Comparison of ENCODE assay signal across 10 cellular contexts in genomic region chr19:22882797-22883196, GRCh38. TPM values are rescaled to one million over a fixed set of nuclear protein-coding genes. Genes with fewer than 3 reads are reported as not detected.
DNase-seq lines count a peak whose midpoint lies in the region; ATAC-seq, FAIRE-seq and TF ChIP-seq lines count a peak whose summit lies in the region.
"Had no signal": no experiment of that assay in that cellular context is flagged by ENCODE, and none has a peak within 500 bp of the region (broad histone marks: within the 10 kb centered on the region; RNA-seq: fewer than 3 reads in every experiment).

No MANE protein-coding gene starts in this region.

- ATAC-seq in CD4-positive, CD25-positive, alpha-beta regulatory T cell (ENCODE audit: low read depth in 2 of 2), result no peak
- ATAC-seq in IMR-90 (ENCODE audit: low read depth), result no peak
- no peak for ATAC-seq in GM18519 (IDR thresholded peaks at IDR 0.05; ENCODE audit: low FRiP score, unreplicated experiment)
- ATAC-seq: naive thymus-derived CD4-positive, alpha-beta T cell had no signal

- H2BK15ac ChIP-seq in IMR-90 (ENCODE audit: low read depth, low read length), result no peak overlapping the region

- H2BK120ac ChIP-seq in IMR-90 (ENCODE audit: low read depth, low read length), result no peak overlapping the region

- POLR2A ChIA-PET in IMR-90 (lab: Charles Lee; ENCODE audit: unreplicated experiment), result no interaction called here

- BruUV-seq in IMR-90 (replicated peaks; lab: Mats Ljungman, UMichigan), result no TSS peak

- no peak overlapping the region for H2AK5ac ChIP-seq in IMR-90 (ENCODE audit: low read depth, low read length)

- dilution Hi-C loops in IMR-90 (cut with HindIII; ENCODE audit: low sequenced_read_pairs, unreplicated experiment), result no loop called here

- H3K9me3 ChIP-seq in CD4-positive, CD25-positive, alpha-beta regulatory T cell (ENCODE audit: control insufficient read depth in 2 of 2, low read length in 2 of 2), result peaks cover 11 to 45% of the 10 kb centered on the region in 2 experiments
- H3K9me3 ChIP-seq in IMR-90 (ENCODE audit: control insufficient read depth, insufficient read depth, low read length) (peaks cover 8% of the 10 kb centered on the region), kidney (ENCODE audit: control insufficient read depth in 1 of 2, low read length in 2 of 2) (no peaks in the 10 kb centered on the region)

- H3K4ac ChIP-seq in IMR-90 (ENCODE audit: low read depth, low read length), result no peak overlapping the region

- H3K4me1 Mint-ChIP-seq in CD4-positive, CD25-positive, alpha-beta regulatory T cell, result no peaks in the 10 kb centered on the region
- no peaks in the 10 kb centered on the region for H3K4me1 Mint-ChIP-seq in glutamatergic neuron (ENCODE audit: low read depth, unreplicated experiment)
- H3K4me1 Mint-ChIP-seq: naive thymus-derived CD4-positive, alpha-beta T cell had no signal

- H3K4me3 ChIP-seq in CD4-positive, CD25-positive, alpha-beta regulatory T cell (ENCODE audit: low read depth, low read length), result no peak overlapping the region
- H3K4me3 ChIP-seq in IMR-90 (ENCODE audit: insufficient read depth, low read depth, low read length) (no peak overlapping the region), kidney (ENCODE audit: low read length in 2 of 2) (no peak overlapping the region)

- no peaks in the 10 kb centered on the region for H3K79me1 ChIP-seq in IMR-90 (ENCODE audit: low read depth in 1 of 2, low read length in 2 of 2)

- in situ Hi-C loops in IMR-90 (cut with MboI; ENCODE audit: low sequenced_read_pairs), result no loop called here

- H3K27ac ChIP-seq in CD4-positive, CD25-positive, alpha-beta regulatory T cell (ENCODE audit: insufficient read depth, low read length, poor library complexity, severe bottlenecking), result no peak overlapping the region
- H3K27ac ChIP-seq in IMR-90 (ENCODE audit: insufficient read depth, low read length), result no peak overlapping the region
- no peak overlapping the region for H3K27ac ChIP-seq in VCaP
- no peak overlapping the region for H3K27ac ChIP-seq in kidney (ENCODE audit: low read depth in 2 of 2, low read length in 2 of 2)

- H3K27ac Mint-ChIP-seq in CD4-positive, CD25-positive, alpha-beta regulatory T cell, result no peak overlapping the region
- no peak overlapping the region for H3K27ac Mint-ChIP-seq in glutamatergic neuron (ENCODE audit: unreplicated experiment)
- H3K27ac Mint-ChIP-seq: naive thymus-derived CD4-positive, alpha-beta T cell had no signal

- no peak overlapping the region for H3K9ac ChIP-seq in IMR-90 (ENCODE audit: low read depth, low read length)
- H3K9ac ChIP-seq in kidney (ENCODE audit: low read length in 2 of 2), result no peak overlapping the region

- no peak overlapping the region for H3K14ac ChIP-seq in IMR-90 (replicated peaks; ENCODE audit: low read depth, low read length)

- H3K9me1 ChIP-seq in IMR-90 (ENCODE audit: insufficient read depth, low read length), result no peaks in the 10 kb centered on the region

- no peak overlapping the region for H2AFZ ChIP-seq in IMR-90 (replicated peaks; ENCODE audit: low read length, poor library complexity)

- TF ChIP-seq CTCF in IMR-90 (conservative IDR thresholded peaks at IDR 0.05; ENCODE audit: low read depth, low read length) (peak; percentile 28), VCaP (conservative IDR thresholded peaks at IDR 0.05) (peak; percentile 58), kidney (IDR thresholded peaks at IDR 0.05; ENCODE audit: borderline replicate concordance, extremely low read depth, insufficient read depth) (peak; percentile 43), glutamatergic neuron (IDR thresholded peaks at IDR 0.05; ENCODE audit: partially characterized antibody, unreplicated experiment) (no peak)

- H3K4me1 ChIP-seq in CD4-positive, CD25-positive, alpha-beta regulatory T cell (ENCODE audit: control insufficient read depth, insufficient read depth, low read length, poor library complexity, severe bottlenecking), result no peaks in the 10 kb centered on the region
- H3K4me1 ChIP-seq in IMR-90 (ENCODE audit: control insufficient read depth, insufficient read depth, low read length) (no peaks in the 10 kb centered on the region), kidney (ENCODE audit: control insufficient read depth in 1 of 2, insufficient read depth in 1 of 2, low read depth in 1 of 2, low read length in 2 of 2) (no peaks in the 10 kb centered on the region)

- no CpG with 5 or more reads among the region's 3 CpGs for WGBS in IMR-90 (ENCODE audit: extremely low coverage in 2 of 2, insufficient read length in 1 of 2), 2 experiments

- no peak overlapping the region for H3K18ac ChIP-seq in IMR-90 (ENCODE audit: low read depth, low read length)

- no peak overlapping the region for H4K5ac ChIP-seq in IMR-90 (ENCODE audit: low read depth, low read length)

- H4K20me1 ChIP-seq in IMR-90 (ENCODE audit: insufficient read depth, low read length), result no peaks in the 10 kb centered on the region

- H3K4me2 ChIP-seq in IMR-90 (ENCODE audit: low read depth, low read length), result no peak overlapping the region

- peak in 2 of 3 donors; percentile 2 to 11 for DNase-seq in CD4-positive, CD25-positive, alpha-beta regulatory T cell
- DNase-seq in IMR-90, result peak; percentile 13
- DNase-seq in kidney, result no peak
- DNase-seq in A172 (ENCODE audit: low spot score), result no peak
- no peak for DNase-seq in glutamatergic neuron
- no peak for DNase-seq in NCI-H2081 treated with DMSO at 0.1 percent for 48 hours (lab: John Stamatoyannopoulos, UW)

- H3K4me3 Mint-ChIP-seq in CD4-positive, CD25-positive, alpha-beta regulatory T cell, result no peak overlapping the region
- no peak overlapping the region for H3K4me3 Mint-ChIP-seq in glutamatergic neuron (ENCODE audit: unreplicated experiment)
- H3K4me3 Mint-ChIP-seq: naive thymus-derived CD4-positive, alpha-beta T cell had no signal

- H4K91ac ChIP-seq in IMR-90 (ENCODE audit: insufficient read depth, low read depth, low read length), result no peak overlapping the region

- CTCF ChIA-PET in IMR-90 (lab: Yijun Ruan, JAX), result no interaction called here

- peak; percentile 33; the same call in 1 of the 2 replicates for TF ChIP-seq RAD21 in IMR-90 (IDR thresholded peaks at IDR 0.05; ENCODE audit: low read length)

- intact Hi-C loops in IMR-90 (cut with micrococcal nuclease) (no loop called here), kidney (cut with DNase I) (no loop called here)

- H3K27me3 ChIP-seq in CD4-positive, CD25-positive, alpha-beta regulatory T cell (ENCODE audit: control insufficient read depth, insufficient read depth, low read length), result no peaks in the 10 kb centered on the region
- no peaks in the 10 kb centered on the region for H3K27me3 ChIP-seq in IMR-90 (ENCODE audit: control insufficient read depth, insufficient read depth, low read length)

- no peak overlapping the region for H3K23ac ChIP-seq in IMR-90 (ENCODE audit: low read depth, low read length)

- TF ChIP-seq POLR2A in IMR-90 (IDR thresholded peaks at IDR 0.05; ENCODE audit: low read depth, low read length), result no peak

- no peak for FAIRE-seq in kidney (lab: Jason Lieb, UNC)
- FAIRE-seq: GM19239 had no signal

- H3K9me3 Mint-ChIP-seq in CD4-positive, CD25-positive, alpha-beta regulatory T cell, result peaks cover 5 to 40% (median 17%) of the 10 kb centered on the region in 7 donors
- peaks cover 15% of the 10 kb centered on the region for H3K9me3 Mint-ChIP-seq in glutamatergic neuron (ENCODE audit: unreplicated experiment)

- H3K56ac ChIP-seq in IMR-90 (ENCODE audit: extremely low read depth, insufficient read depth, low read length), result no peak overlapping the region

- no peaks in the 10 kb centered on the region for H3K36me3 ChIP-seq in CD4-positive, CD25-positive, alpha-beta regulatory T cell (ENCODE audit: control insufficient read depth, insufficient read depth, low read length)
- H3K36me3 ChIP-seq in IMR-90 (ENCODE audit: control insufficient read depth, insufficient read depth, low read length) (no peaks in the 10 kb centered on the region), kidney (ENCODE audit: control insufficient read depth in 1 of 2, insufficient read depth in 2 of 2, low read length in 2 of 2) (no peaks in the 10 kb centered on the region)

- no peak overlapping the region for H2BK5ac ChIP-seq in IMR-90 (ENCODE audit: low read depth, low read length, poor library complexity, severe bottlenecking)

- no peaks in the 10 kb centered on the region for H3K36me3 Mint-ChIP-seq in CD4-positive, CD25-positive, alpha-beta regulatory T cell
- H3K36me3 Mint-ChIP-seq in glutamatergic neuron (ENCODE audit: unreplicated experiment), result no peaks in the 10 kb centered on the region

- no peak overlapping the region for H2BK20ac ChIP-seq in IMR-90 (ENCODE audit: low read depth, low read length)

- no peak overlapping the region for H2AK9ac ChIP-seq in IMR-90 (replicated peaks; ENCODE audit: low read depth, low read length, poor library complexity)

- no peaks in the 10 kb centered on the region for H3K27me3 Mint-ChIP-seq in CD4-positive, CD25-positive, alpha-beta regulatory T cell
- H3K27me3 Mint-ChIP-seq in glutamatergic neuron (ENCODE audit: unreplicated experiment), result no peaks in the 10 kb centered on the region
- H3K27me3 Mint-ChIP-seq: naive thymus-derived CD4-positive, alpha-beta T cell had no signal

- no peak overlapping the region for H4K8ac ChIP-seq in IMR-90 (ENCODE audit: low read depth in 2 of 2, low read length in 2 of 2)

TF ChIP-seq in IMR-90, 13 proteins besides CTCF, POLR2A, EP300 and RAD21 (continues in another document):
- TF ChIP-seq CHD1 (IDR thresholded peaks at IDR 0.05; ENCODE audit: low read depth, low read length), result no peak
- no peak for TF ChIP-seq MAFK (IDR thresholded peaks at IDR 0.05; ENCODE audit: low read depth, low read length)
- TF ChIP-seq SMC3 (IDR thresholded peaks at IDR 0.05; ENCODE audit: low read depth, low read length), result no peak
- no peak for TF ChIP-seq USF2 (IDR thresholded peaks at IDR 0.05; ENCODE audit: low read depth, low read length)
- TF ChIP-seq FOS (IDR thresholded peaks at IDR 0.05; ENCODE audit: low read depth, low read length), result no peak
- no peak for TF ChIP-seq MAZ (IDR thresholded peaks at IDR 0.05; ENCODE audit: borderline replicate concordance, low read depth, low read length)

RNA-seq across cellular contexts. Expression of gene ZNF723, which starts 50.7 kb away (rescaled TPM):
- total RNA-seq in CD4-positive, CD25-positive, alpha-beta regulatory T cell, result not detected
- not detected for polyA plus RNA-seq in CD4-positive, CD25-positive, alpha-beta regulatory T cell
- not detected in 2 replicates for total RNA-seq in IMR-90 (2012; rRNA removed)
- not detected in 2 replicates for polyA plus RNA-seq in IMR-90 (2012; rRNA removed)
- polyA plus RNA-seq in IMR-90 (2012; cell fraction: cytosol; rRNA removed), result not detected in 2 replicates
- not detected in 2 replicates for polyA plus RNA-seq in IMR-90 (2012; cell fraction: nucleus; rRNA removed; ENCODE audit: low replicate concordance)
- not detected for total RNA-seq in kidney
- polyA plus RNA-seq in kidney (ENCODE audit: insufficient read depth, low read depth, low replicate concordance), result not detected
- 0.19 TPM in 1 of 2 replicates, not detected in the other for total RNA-seq in A172 (2014; rRNA removed; shearing (Covaris generic))
- total RNA-seq in glutamatergic neuron (ENCODE audit: unreplicated experiment), result not detected
- total RNA-seq: naive thymus-derived CD4-positive, alpha-beta T cell had no signal
- polyA plus RNA-seq: naive thymus-derived CD4-positive, alpha-beta T cell had no signal

Comparison
In these comparisons a context has a peak if more than half of its experiments do, and no peak if none do; other contexts are left out.
1. DNase-seq: peak in CD4-positive, CD25-positive, alpha-beta regulatory T cell (2 of 3) and IMR-90 (single experiment); none in kidney (single experiment), A172 (single experiment), glutamatergic neuron (single experiment) and NCI-H2081 treated with DMSO at 0.1 percent for 48 hours (single experiment).